8 cellular contexts compared by ENCODE assay signal in genomic region chr15:77819841-77820728, GRCh38.
A peak's percentile ranks its signal among the peaks of the same experiment; 100 is the strongest.
DNase-seq lines count a peak whose midpoint lies in the region; ATAC-seq and TF ChIP-seq lines count a peak whose summit lies in the region.

No MANE protein-coding gene starts in this region.

- peak; percentile 33 to 48 for ATAC-seq in activated T-cell treated with anti-CD3 and anti-CD28 coated beads, Interleukin-2, amount 50 U/mL, for 72 hours (replicated peaks in 1 of 2)
- ATAC-seq in aorta (ENCODE audit: low FRiP score), result no peak
- ATAC-seq in HG03571 (IDR thresholded peaks at IDR 0.05; ENCODE audit: unreplicated experiment), result no peak
- no peak for ATAC-seq in HG02938 (IDR thresholded peaks at IDR 0.05; ENCODE audit: unreplicated experiment)

- H3K4me3 ChIP-seq in AG09309 (ENCODE audit: control insufficient read depth, low read depth, low read length), result no peak overlapping the region
- H3K4me3 ChIP-seq in HEK293 (ENCODE audit: low read depth, low read length), result peak overlapping the region; percentile 53
- no peak overlapping the region for H3K4me3 ChIP-seq in kidney epithelial cell (ENCODE audit: low read depth, low read length)
- peak overlapping the region; percentile 8 to 51 for H3K4me3 ChIP-seq in aorta (ENCODE audit: low read length in 2 of 2)

- no peaks in the 10 kb centered on the region for H3K9me3 Mint-ChIP-seq in activated T-cell treated with anti-CD3 and anti-CD28 coated beads, Interleukin-2, amount 50 U/mL, for 72 hours

- H3K27ac ChIP-seq in HEK293 (ENCODE audit: extremely low read depth, low read depth, low read length), result peak overlapping the region; percentile 66; the same call in 1 of the 2 replicates
- H3K27ac ChIP-seq in aorta (ENCODE audit: low read depth in 1 of 2, low read length in 2 of 2), result no peak overlapping the region

- DNase-seq in AG09309 (ENCODE audit: low read depth) (no peak), kidney epithelial cell (ENCODE audit: low read depth) (no peak), aorta (no peak), cerebellar nuclear complex (lab: John Stamatoyannopoulos, UW) (no peak)
- peak; percentile 8 to 9 for DNase-seq in activated T-cell treated with anti-CD3 and anti-CD28 coated beads, Interleukin-2, amount 50 U/mL, for 72 hours

- H3K4me1 ChIP-seq in HEK293 (ENCODE audit: control insufficient read depth, insufficient read depth, low read length) (no peaks in the 10 kb centered on the region), aorta (ENCODE audit: control insufficient read depth in 1 of 2, insufficient read depth in 2 of 2, low read length in 2 of 2) (no peaks in the 10 kb centered on the region)

- 1 to 2% methylated on average over 70 to 91 of the region's 91 CpGs for WGBS in aorta, 2 donors

- H3K36me3 ChIP-seq in HEK293 (ENCODE audit: control insufficient read depth in 2 of 2, insufficient read depth in 1 of 2, low read length in 2 of 2) (no peaks in the 10 kb centered on the region), kidney epithelial cell (ENCODE audit: control insufficient read depth, insufficient read depth, low read length) (no peaks in the 10 kb centered on the region), aorta (ENCODE audit: control insufficient read depth in 1 of 2, insufficient read depth in 2 of 2, low read length in 1 of 2) (no peaks in the 10 kb centered on the region)

- POLR2A ChIA-PET in HEK293 (lab: Yijun Ruan, JAX), result interaction anchor here (0.6 kb wide), 1 partner anchor 168 kb away, joined by 3 read pairs; no protein-coding TSS in a partner anchor

- peaks cover 65% of the 10 kb centered on the region for H3K27me3 ChIP-seq in kidney epithelial cell (ENCODE audit: control insufficient read depth, insufficient read depth, low read length)
- H3K27me3 ChIP-seq in aorta (ENCODE audit: control insufficient read depth in 1 of 2, insufficient read depth in 2 of 2, low read length in 1 of 2), result no peaks in the 10 kb centered on the region

- peaks cover 44% of the 10 kb centered on the region for H3K27me3 Mint-ChIP-seq in activated T-cell treated with anti-CD3 and anti-CD28 coated beads, Interleukin-2, amount 50 U/mL, for 72 hours (ENCODE audit: low read depth)

- H3K36me3 Mint-ChIP-seq in activated T-cell treated with anti-CD3 and anti-CD28 coated beads, Interleukin-2, amount 50 U/mL, for 72 hours (ENCODE audit: insufficient read depth in 2 of 2), result peaks cover 0 to 1% of the 10 kb centered on the region in 2 donors

- CTCF ChIA-PET in HEK293 (lab: Yijun Ruan, JAX), result interaction anchor here (0.6 to 3.5 kb wide), 29 partner anchors 9 to 633 kb away, joined by 3 to 68 read pairs (median 7); partner anchors contain the start of gene LINGO1

- intact Hi-C loops in aorta (cut with DNase I), result loop anchor here (10.0 kb wide), 1 partner anchor 185 kb away; the partner anchor contains the start of gene LINGO1 (in 2 of the 2)

- peak overlapping the region; percentile 13 to 60 for H3K4me3 Mint-ChIP-seq in activated T-cell treated with anti-CD3 and anti-CD28 coated beads, Interleukin-2, amount 50 U/mL, for 72 hours

- no peaks in the 10 kb centered on the region for H3K4me1 Mint-ChIP-seq in activated T-cell treated with anti-CD3 and anti-CD28 coated beads, Interleukin-2, amount 50 U/mL, for 72 hours (ENCODE audit: low read depth)

- TF ChIP-seq CTCF in AG09309 (IDR thresholded peaks at IDR 0.05; ENCODE audit: control insufficient read depth, insufficient read depth, low read depth, low read length, missing control alignments) (peak; percentile 19), HEK293 (tag by site-specific recombination; IDR thresholded peaks at IDR 0.05) (peak; percentile 90), kidney epithelial cell (IDR thresholded peaks at IDR 0.05; ENCODE audit: insufficient read depth, low read length, poor library complexity, severe bottlenecking) (peak; percentile 41)

- H3K9me3 ChIP-seq in HEK293 (ENCODE audit: control insufficient read depth, insufficient read depth, low read depth, low read length), result no peaks in the 10 kb centered on the region
- H3K9me3 ChIP-seq in aorta (ENCODE audit: control insufficient read depth, low read length), result no peaks in the 10 kb centered on the region

- H3K27ac Mint-ChIP-seq in activated T-cell treated with anti-CD3 and anti-CD28 coated beads, Interleukin-2, amount 50 U/mL, for 72 hours, result no peak overlapping the region

TF ChIP-seq in HEK293, 187 proteins besides CTCF, POLR2A, EP300 and RAD21 (continues in another document):
- no peak for TF ChIP-seq ZNF548 (tag by site-specific recombination; IDR thresholded peaks at IDR 0.05)
- TF ChIP-seq, protein P1, sequence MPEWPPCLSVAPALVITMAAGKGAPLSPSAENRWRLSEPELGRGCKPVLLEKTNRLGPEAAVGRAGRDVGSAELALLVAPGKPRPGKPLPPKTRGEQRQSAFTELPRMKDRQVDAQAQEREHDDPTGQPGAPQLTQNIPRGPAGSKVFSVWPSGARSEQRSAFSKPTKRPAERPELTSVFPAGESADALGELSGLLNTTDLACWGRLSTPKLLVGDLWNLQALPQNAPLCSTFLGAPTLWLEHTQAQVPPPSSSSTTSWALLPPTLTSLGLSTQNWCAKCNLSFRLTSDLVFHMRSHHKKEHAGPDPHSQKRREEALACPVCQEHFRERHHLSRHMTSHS (tag by site-specific recombination; IDR thresholded peaks at IDR 0.05), result no peak
- TF ChIP-seq KLF9 (tag by site-specific recombination; IDR thresholded peaks at IDR 0.05; ENCODE audit: low read depth), result no peak
- TF ChIP-seq ZNF114 (tag by site-specific recombination; IDR thresholded peaks at IDR 0.05), result no peak
- TF ChIP-seq ZNF473 (tag by site-specific recombination; IDR thresholded peaks at IDR 0.05), result no peak
- no peak for TF ChIP-seq ZSCAN5A (tag by site-specific recombination; IDR thresholded peaks at IDR 0.05)
- TF ChIP-seq, protein P2, sequence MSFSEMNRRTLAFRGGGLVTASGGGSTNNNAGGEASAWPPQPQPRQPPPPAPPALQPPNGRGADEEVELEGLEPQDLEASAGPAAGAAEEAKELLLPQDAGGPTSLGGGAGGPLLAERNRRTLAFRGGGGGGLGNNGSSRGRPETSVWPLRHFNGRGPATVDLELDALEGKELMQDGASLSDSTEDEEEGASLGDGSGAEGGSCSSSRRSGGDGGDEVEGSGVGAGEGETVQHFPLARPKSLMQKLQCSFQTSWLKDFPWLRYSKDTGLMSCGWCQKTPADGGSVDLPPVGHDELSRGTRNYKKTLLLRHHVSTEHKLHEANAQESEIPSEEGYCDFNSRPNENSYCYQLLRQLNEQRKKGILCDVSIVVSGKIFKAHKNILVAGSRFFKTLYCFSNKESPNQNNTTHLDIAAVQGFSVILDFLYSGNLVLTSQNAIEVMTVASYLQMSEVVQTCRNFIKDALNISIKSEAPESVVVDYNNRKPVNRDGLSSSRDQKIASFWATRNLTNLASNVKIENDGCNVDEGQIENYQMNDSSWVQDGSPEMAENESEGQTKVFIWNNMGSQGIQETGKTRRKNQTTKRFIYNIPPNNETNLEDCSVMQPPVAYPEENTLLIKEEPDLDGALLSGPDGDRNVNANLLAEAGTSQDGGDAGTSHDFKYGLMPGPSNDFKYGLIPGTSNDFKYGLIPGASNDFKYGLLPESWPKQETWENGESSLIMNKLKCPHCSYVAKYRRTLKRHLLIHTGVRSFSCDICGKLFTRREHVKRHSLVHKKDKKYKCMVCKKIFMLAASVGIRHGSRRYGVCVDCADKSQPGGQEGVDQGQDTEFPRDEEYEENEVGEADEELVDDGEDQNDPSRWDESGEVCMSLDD (tag by site-specific recombination; IDR thresholded peaks at IDR 0.05), result 0 out of 2 replicates have a peak, but pooled peaks have one; percentile 35
- TF ChIP-seq ZNF394 (tag by site-specific recombination; IDR thresholded peaks at IDR 0.05; ENCODE audit: borderline replicate concordance), result no peak
- TF ChIP-seq ZNF792 (tag by site-specific recombination; IDR thresholded peaks at IDR 0.05), result no peak
- TF ChIP-seq REPIN1 (tag by site-specific recombination; IDR thresholded peaks at IDR 0.05; ENCODE audit: low read depth), result no peak
- TF ChIP-seq ZNF558 (tag by site-specific recombination; IDR thresholded peaks at IDR 0.05), result no peak
- no peak for TF ChIP-seq ZNF133 (tag by site-specific recombination; IDR thresholded peaks at IDR 0.05)
- TF ChIP-seq, protein P3, sequence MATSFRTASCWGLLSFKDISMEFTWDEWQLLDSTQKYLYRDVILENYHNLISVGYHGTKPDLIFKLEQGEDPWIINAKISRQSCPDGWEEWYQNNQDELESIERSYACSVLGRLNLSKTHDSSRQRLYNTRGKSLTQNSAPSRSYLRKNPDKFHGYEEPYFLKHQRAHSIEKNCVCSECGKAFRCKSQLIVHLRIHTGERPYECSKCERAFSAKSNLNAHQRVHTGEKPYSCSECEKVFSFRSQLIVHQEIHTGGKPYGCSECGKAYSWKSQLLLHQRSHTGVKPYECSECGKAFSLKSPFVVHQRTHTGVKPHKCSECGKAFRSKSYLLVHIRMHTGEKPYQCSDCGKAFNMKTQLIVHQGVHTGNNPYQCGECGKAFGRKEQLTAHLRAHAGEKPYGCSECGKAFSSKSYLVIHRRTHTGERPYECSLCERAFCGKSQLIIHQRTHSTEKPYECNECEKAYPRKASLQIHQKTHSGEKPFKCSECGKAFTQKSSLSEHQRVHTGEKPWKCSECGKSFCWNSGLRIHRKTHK (tag by site-specific recombination; IDR thresholded peaks at IDR 0.05), result no peak
- TF ChIP-seq ZNF610 (tag by site-specific recombination; IDR thresholded peaks at IDR 0.05; ENCODE audit: borderline replicate concordance), result no peak
- TF ChIP-seq ZNF521 (tag by site-specific recombination; IDR thresholded peaks at IDR 0.05), result no peak
- TF ChIP-seq ZNF776 (tag by site-specific recombination; IDR thresholded peaks at IDR 0.05; ENCODE audit: borderline replicate concordance), result no peak
- TF ChIP-seq KLF16 (tag by site-specific recombination; IDR thresholded peaks at IDR 0.05), result no peak
- TF ChIP-seq ZXDB (tag by site-specific recombination; IDR thresholded peaks at IDR 0.05), result no peak

Comparison
In these comparisons a context has a peak if more than half of its experiments do, and no peak if none do; other contexts are left out.
1. DNase-seq: peak in activated T-cell treated with anti-CD3 and anti-CD28 coated beads, Interleukin-2, amount 50 U/mL, for 72 hours (2 of 2); none in AG09309 (single experiment), kidney epithelial cell (single experiment), aorta (0 of 2) and cerebellar nuclear complex (0 of 2).
2. H3K4me3 ChIP-seq: peak in HEK293 (single experiment) and aorta (2 of 2); none in AG09309 (single experiment) and kidney epithelial cell (single experiment).
3. CTCF ChIP-seq: peak in every context shown above with its lines; median percentile 90 in HEK293; 41 in kidney epithelial cell; 19 in AG09309.
4. ATAC-seq: peak in activated T-cell treated with anti-CD3 and anti-CD28 coated beads, Interleukin-2, amount 50 U/mL, for 72 hours (2 of 2); none in aorta (single experiment), HG03571 (single experiment) and HG02938 (single experiment).